ENCODE assay signal across 9 cellular contexts in the genomic region with DNA sequence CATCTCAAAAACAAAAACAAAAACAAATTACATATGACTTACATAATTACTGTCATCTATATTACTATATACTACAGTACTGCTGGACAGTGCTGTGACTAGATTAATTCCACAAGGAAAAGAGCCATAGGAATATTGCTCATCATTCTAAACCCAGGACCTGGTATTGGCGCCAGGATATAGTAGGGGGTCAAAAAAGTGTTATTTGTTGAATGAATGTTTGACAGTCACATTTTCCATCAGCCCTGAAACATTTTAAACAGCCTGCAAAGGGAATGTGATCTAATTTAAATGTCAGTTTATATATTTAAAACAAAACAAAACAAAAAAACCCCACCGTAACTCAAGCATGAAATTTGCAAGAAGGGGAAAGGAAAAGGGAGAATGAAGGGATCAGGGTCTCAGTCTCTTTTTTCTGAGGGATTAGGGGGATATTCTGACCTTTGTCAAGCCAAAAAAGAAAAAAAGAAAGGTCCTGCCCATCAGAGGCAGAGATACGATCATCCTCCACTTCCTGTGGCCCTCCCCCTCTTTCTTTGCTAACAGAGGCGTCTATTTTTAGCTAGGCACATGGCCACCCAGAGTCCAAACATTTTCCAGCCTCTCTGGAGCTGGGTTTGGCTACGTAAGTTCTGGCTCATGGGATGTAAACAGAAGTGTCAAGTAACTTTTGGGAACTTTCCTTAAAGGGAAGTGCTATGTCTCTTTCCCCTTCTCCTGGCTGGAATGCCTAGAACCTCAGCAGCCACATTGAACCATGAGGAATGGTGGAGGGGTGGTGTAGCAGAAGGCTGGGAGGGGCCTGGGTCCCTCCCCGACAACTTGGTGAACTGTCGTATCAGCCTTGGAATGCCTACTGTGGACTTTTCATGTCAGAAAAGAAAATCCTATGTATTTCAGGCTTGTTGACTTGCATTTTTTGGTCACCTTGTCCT. TPM values are rescaled to one million over a fixed set of nuclear protein-coding genes. Genes with fewer than 3 reads are reported as not detected.
DNase-seq lines count a peak whose midpoint lies in the region; ATAC-seq and TF ChIP-seq lines count a peak whose summit lies in the region.
"Had no signal": no experiment of that assay in that cellular context is flagged by ENCODE, and none has a peak within 500 bp of the region (broad histone marks: within the 10 kb centered on the region; RNA-seq: fewer than 3 reads in every experiment).

No MANE protein-coding gene starts in this region.

- CTCF ChIA-PET in activated CD4-positive, alpha-beta memory T cell treated with anti-CD3 and anti-CD28 coated beads for 36 hours (lab: Charles Lee), result interaction anchor here (0.6 kb wide), 1 partner anchor 635 kb away, joined by 3 read pairs; no protein-coding TSS in a partner anchor

- peaks cover 12% of the 10 kb centered on the region for H3K36me3 Mint-ChIP-seq in activated CD4-positive, alpha-beta memory T cell treated with anti-CD3 and anti-CD28 coated beads for 36 hours

- no peaks in the 10 kb centered on the region for H3K9me3 Mint-ChIP-seq in activated CD4-positive, alpha-beta memory T cell treated with anti-CD3 and anti-CD28 coated beads for 36 hours
- H3K9me3 Mint-ChIP-seq: dendritic cell treated with granulocyte-macrophage colony-stimulating factor and Interleukin-4, amounts not matched to agents 40 ng/mL and 50 ng/mL, for 4 days had no signal

- no peak for TF ChIP-seq CTCF in psoas muscle (IDR thresholded peaks at IDR 0.05)

- H3K27ac ChIP-seq in psoas muscle, result peak overlapping the region; percentile 88

- ATAC-seq in Right ventricle myocardium inferior (peak; percentile 92), psoas muscle (peak; percentile 92 to 96 (median 94))

- no peaks in the 10 kb centered on the region for H3K9me3 ChIP-seq in psoas muscle

- DNase-seq in Right ventricle myocardium inferior (ENCODE audit: missing footprints) (no peak), cardiac septum (ENCODE audit: low spot score) (no peak), foreskin melanocyte (peak; percentile 76), psoas muscle (peak; percentile 65 to 75), ACHN (no peak), KG1 (lab: John Stamatoyannopoulos, UW) (no peak), NCI-H748 treated with DMSO at 0.1 percent for 48 hours (lab: John Stamatoyannopoulos, UW) (no peak)
- DNase-seq in activated CD4-positive, alpha-beta memory T cell treated with anti-CD3 and anti-CD28 coated beads for 36 hours, result peak; percentile 19

- peaks cover 10% of the 10 kb centered on the region for H3K4me1 Mint-ChIP-seq in activated CD4-positive, alpha-beta memory T cell treated with anti-CD3 and anti-CD28 coated beads for 36 hours (ENCODE audit: low read depth)

- 24 to 32% (median 25%) methylated on average over 7 of the region's 7 CpGs for WGBS in psoas muscle, 3 donors

- H3K4me1 ChIP-seq in psoas muscle, result peaks cover 30% of the 10 kb centered on the region

- H3K4me3 ChIP-seq in psoas muscle, result peak overlapping the region; percentile 33

- in situ Hi-C loops in ACHN (cut with HindIII; ENCODE audit: low pct_ligation_motif_present, low pct_unique_long_range_greater_than_20kb, low sequenced_read_pairs), result no loop called here

- no peak overlapping the region for H3K4me3 Mint-ChIP-seq in activated CD4-positive, alpha-beta memory T cell treated with anti-CD3 and anti-CD28 coated beads for 36 hours
- H3K4me3 Mint-ChIP-seq: dendritic cell treated with granulocyte-macrophage colony-stimulating factor and Interleukin-4, amounts not matched to agents 40 ng/mL and 50 ng/mL, for 4 days had no signal

- intact Hi-C loops in Right ventricle myocardium inferior (cut with DNase I) (loop anchor here (5.0 kb wide), 1 partner anchor 124 kb away; no protein-coding TSS in a partner anchor), cardiac septum (cut with DNase I) (loop anchor here (5.0 kb wide), 2 partner anchors 44 to 124 kb away; partner anchors contain the start of gene DLG5), psoas muscle (cut with DNase I) (loop anchor here in 1 of 2 donors (5.0 kb wide), 1 partner anchor 44 kb away; the partner anchor contains the start of gene DLG5)
- intact Hi-C loops in activated CD4-positive, alpha-beta memory T cell treated with anti-CD3 and anti-CD28 coated beads for 36 hours (cut with micrococcal nuclease), result no loop called here

- H3K27me3 ChIP-seq in psoas muscle (ENCODE audit: insufficient read depth in 3 of 3, low read length in 2 of 3), result no peaks in the 10 kb centered on the region

- no peak overlapping the region for H3K27ac Mint-ChIP-seq in activated CD4-positive, alpha-beta memory T cell treated with anti-CD3 and anti-CD28 coated beads for 36 hours
- H3K27ac Mint-ChIP-seq: dendritic cell treated with granulocyte-macrophage colony-stimulating factor and Interleukin-4, amounts not matched to agents 40 ng/mL and 50 ng/mL, for 4 days had no signal

- peaks cover 3% of the 10 kb centered on the region for H3K27me3 Mint-ChIP-seq in activated CD4-positive, alpha-beta memory T cell treated with anti-CD3 and anti-CD28 coated beads for 36 hours

- H3K36me3 ChIP-seq in psoas muscle (ENCODE audit: insufficient read depth in 1 of 2, low read depth in 1 of 2), result no peaks in the 10 kb centered on the region

- POLR2A ChIA-PET in activated CD4-positive, alpha-beta memory T cell treated with anti-CD3 and anti-CD28 coated beads for 36 hours (lab: Charles Lee), result no interaction called here

RNA-seq across cellular contexts. Expression of gene DLG5, which starts 44.6 kb away (rescaled TPM):
- total RNA-seq in Right ventricle myocardium inferior (8.9 TPM), cardiac septum (19.5 TPM), psoas muscle (10 to 100 TPM; 36.9 to 62.9 (median 39.9) TPM)
- total RNA-seq in activated CD4-positive, alpha-beta memory T cell treated with anti-CD3 and anti-CD28 coated beads for 36 hours, result 1 to 10 TPM; 2.6 to 2.9 TPM
- 10 to 100 TPM; 10.2 to 18.3 (median 12.7) TPM for polyA plus RNA-seq in psoas muscle

RNA-seq across cellular contexts. Expression of gene POLR3A, which starts 58.2 kb away (rescaled TPM):
- total RNA-seq in Right ventricle myocardium inferior, result 8.2 TPM
- 9.9 TPM for total RNA-seq in cardiac septum
- 10 to 100 TPM; 16.6 to 17.0 TPM for total RNA-seq in activated CD4-positive, alpha-beta memory T cell treated with anti-CD3 and anti-CD28 coated beads for 36 hours
- 10 to 100 TPM; 11.8 to 16.5 (median 14.1) TPM for total RNA-seq in psoas muscle
- 10 to 100 TPM in 1 of 3 donors, 1 to 10 TPM in 2; 5.2 to 14.2 (median 8.9) TPM for polyA plus RNA-seq in psoas muscle

Comparison
In these comparisons a context has a peak if more than half of its experiments do, and no peak if none do; other contexts are left out.
1. DNase-seq: peak in activated CD4-positive, alpha-beta memory T cell treated with anti-CD3 and anti-CD28 coated beads for 36 hours (single experiment), foreskin melanocyte (single experiment) and psoas muscle (2 of 2); none in Right ventricle myocardium inferior (single experiment), cardiac septum (single experiment), ACHN (single experiment), KG1 (single experiment) and NCI-H748 treated with DMSO at 0.1 percent for 48 hours (single experiment).